ENCODE assay signal across 19 cellular contexts in the genomic region with DNA sequence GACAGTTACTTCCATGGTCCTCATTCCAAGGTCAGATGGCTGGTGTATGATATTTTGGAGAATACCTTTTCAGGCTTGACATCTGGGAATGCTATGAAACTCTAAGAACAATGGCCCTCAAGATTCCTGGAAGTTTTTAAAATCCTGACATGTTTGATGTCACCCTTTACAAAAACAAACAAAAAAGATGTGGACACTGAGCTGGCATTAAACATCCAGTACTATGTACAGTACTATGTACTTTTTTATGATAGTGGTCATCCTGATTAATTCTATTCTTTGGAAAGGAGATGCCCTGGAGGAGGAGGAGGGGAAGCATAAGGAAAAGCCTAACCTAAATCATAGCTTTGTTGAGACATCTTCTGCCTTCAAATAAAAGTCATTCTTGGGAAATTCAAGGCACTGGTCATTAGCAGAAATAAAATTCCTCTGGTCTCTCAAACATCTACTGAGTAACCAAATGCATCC.
A peak's percentile ranks its signal among the peaks of the same experiment; 100 is the strongest.
DNase-seq lines count a peak whose midpoint lies in the region; ATAC-seq, FAIRE-seq and TF ChIP-seq lines count a peak whose summit lies in the region.
"Had no signal": no experiment of that assay in that cellular context is flagged by ENCODE, and none has a peak within 500 bp of the region (broad histone marks: within the 10 kb centered on the region; RNA-seq: fewer than 3 reads in every experiment).

No MANE protein-coding gene starts in this region.

- in situ Hi-C loops in transverse colon (cut with MboI; ENCODE audit: low pct_ligation_motif_present in 1 of 4, low pct_unique_long_range_greater_than_20kb in 1 of 4, low sequenced_read_pairs in 3 of 4) = no loop called here

- H3K27me3 ChIP-seq in left ventricle myocardium inferior (ENCODE audit: low read depth) = no peaks in the 10 kb centered on the region
- no peaks in the 10 kb centered on the region for H3K27me3 ChIP-seq in adipocyte (replicated peaks; ENCODE audit: control insufficient read depth, insufficient read depth, low read length)
- H3K27me3 ChIP-seq in transverse colon = no peaks in the 10 kb centered on the region
- H3K27me3 ChIP-seq: cardiac muscle cell had no signal

- ATAC-seq in Right ventricle myocardium superior (ENCODE audit: poor library complexity) = no peak
- ATAC-seq: activated naive CD4-positive, alpha-beta T cell treated with anti-CD3 and anti-CD28 coated beads, Interleukin-2, amount 50 U/mL, for 72 hours; CD8-positive, alpha-beta T cell; GM12878 had no signal

- H3K4me1 ChIP-seq in left ventricle myocardium inferior = peaks cover 45% of the 10 kb centered on the region
- H3K4me1 ChIP-seq in adipocyte (ENCODE audit: control insufficient read depth, insufficient read depth, low read length) = peaks cover 51% of the 10 kb centered on the region
- no peaks in the 10 kb centered on the region for H3K4me1 ChIP-seq in transverse colon

- DNase-seq in left ventricle myocardium inferior (no peak), Right ventricle myocardium superior (no peak), adipocyte (ENCODE audit: low read depth) (peak; percentile 40), kidney glomerular epithelial cell (lab: John Stamatoyannopoulos, UW) (peak; percentile 31), transverse colon (no peak), mucosa of gallbladder (ENCODE audit: low spot score) (no peak), D721Med (ENCODE audit: insufficient read length, low spot score) (no peak)
- no peak for DNase-seq in activated CD4-positive, alpha-beta T cell treated with anti-CD3 and anti-CD28 coated beads for 1 hour
- DNase-seq: activated CD4-positive, alpha-beta T cell treated with anti-CD3 and anti-CD28 coated beads, Interleukin-2, amount 50 U/mL, for 48 hours; activated T-cell treated with anti-CD3 and anti-CD28 coated beads, Interleukin-2, amount 50 U/mL, for 24 hours; CD8-positive, alpha-beta T cell; MM.1S; NCI-H1930; NCI-H526; stimulated activated CD4-positive, alpha-beta T cell treated with anti-CD3 and anti-CD28 coated beads, Interleukin-12 subunit alpha, Interleukin-12 subunit beta, amount 100 ng/mL, for 4 hours; stimulated activated naive CD4-positive, alpha-beta T cell had no signal

- no peak for TF ChIP-seq POLR2A in transverse colon (IDR thresholded peaks at IDR 0.05)

- peak overlapping the region; percentile 77 for H3K27ac ChIP-seq in left ventricle myocardium inferior (replicated peaks)
- peak overlapping the region in 3 of 4 donors; percentile 13 to 24 (median 16) for H3K27ac ChIP-seq in transverse colon
- H3K27ac ChIP-seq: cardiac muscle cell had no signal

- H3K36me3 ChIP-seq in left ventricle myocardium inferior (no peaks in the 10 kb centered on the region), adipocyte (ENCODE audit: control insufficient read depth, insufficient read depth, low read length, severe bottlenecking) (no peaks in the 10 kb centered on the region), transverse colon (no peaks in the 10 kb centered on the region)

- TF ChIP-seq EP300 in transverse colon (IDR thresholded peaks at IDR 0.05; ENCODE audit: low read depth) = no peak

- H3K9me3 ChIP-seq in left ventricle myocardium inferior (replicated peaks) (no peaks in the 10 kb centered on the region), adipocyte (ENCODE audit: control insufficient read depth, low read length) (no peaks in the 10 kb centered on the region), transverse colon (no peaks in the 10 kb centered on the region)

- TF ChIP-seq CTCF in left ventricle myocardium inferior (IDR thresholded peaks at IDR 0.05; ENCODE audit: borderline replicate concordance) (no peak), transverse colon (IDR thresholded peaks at IDR 0.05) (no peak), D721Med (IDR thresholded peaks at IDR 0.05; ENCODE audit: insufficient read depth, missing control alignments) (no peak)

- H3K9ac ChIP-seq in adipocyte (ENCODE audit: low read length) = peak overlapping the region; percentile 67

- FAIRE-seq in D721Med (lab: Jason Lieb, UNC) = no peak
- FAIRE-seq: GM12878 had no signal

- intact Hi-C loops in left ventricle myocardium inferior (cut with micrococcal nuclease) (no loop called here), Right ventricle myocardium superior (cut with DNase I) (no loop called here), transverse colon (cut with DNase I; ENCODE audit: low total_unique reads) (no loop called here)

- H3K4me3 ChIP-seq in left ventricle myocardium inferior (no peak overlapping the region), adipocyte (ENCODE audit: low read length) (peak overlapping the region; percentile 65), transverse colon (no peak overlapping the region)
- H3K4me3 ChIP-seq: cardiac muscle cell, GM12878 had no signal

Comparison
In these comparisons a context has a peak if more than half of its experiments do, and no peak if none do; other contexts are left out.
1. DNase-seq: peak in adipocyte (single experiment) and kidney glomerular epithelial cell (single experiment); none in left ventricle myocardium inferior (single experiment), Right ventricle myocardium superior (single experiment), transverse colon (single experiment), mucosa of gallbladder (single experiment), activated CD4-positive, alpha-beta T cell treated with anti-CD3 and anti-CD28 coated beads for 1 hour (single experiment) and D721Med (single experiment).